ENCODE assay signal across 1 cellular context in genomic region chr5:90930062-90930461, GRCh38.
TF ChIP-seq lines count a peak whose summit lies in the region.

No MANE protein-coding gene starts in this region.

TF ChIP-seq in GM23338, 12 proteins besides CTCF, POLR2A, EP300 and RAD21 (continued from another document):
- TF ChIP-seq REST (IDR thresholded peaks at IDR 0.05; ENCODE audit: unreplicated experiment) (no peak), JUNB (IDR thresholded peaks at IDR 0.05; ENCODE audit: unreplicated experiment) (no peak), STAT1 (IDR thresholded peaks at IDR 0.05; ENCODE audit: unreplicated experiment) (no peak), ETS1 (IDR thresholded peaks at IDR 0.05) (no peak), NANOG (IDR thresholded peaks at IDR 0.05; ENCODE audit: borderline replicate concordance) (no peak)
TF ChIP-seq in GM23338: peak in this region for 0.
